10 cellular contexts compared by ENCODE assay signal in genomic region chr20:64056889-64057627, GRCh38. TPM values are rescaled to one million over a fixed set of nuclear protein-coding genes. Genes with fewer than 3 reads are reported as not detected.
DNase-seq lines count a peak whose midpoint lies in the region; ATAC-seq and TF ChIP-seq lines count a peak whose summit lies in the region.
"Had no signal": no experiment of that assay in that cellular context is flagged by ENCODE, and none has a peak within 500 bp of the region (broad histone marks: within the 10 kb centered on the region; RNA-seq: fewer than 3 reads in every experiment).

No MANE protein-coding gene starts in this region.

- H3K4me3 Mint-ChIP-seq in GM23338: no peak overlapping the region
- peak overlapping the region; percentile 78 for H3K4me3 Mint-ChIP-seq in stimulated activated effector memory CD8-positive, alpha-beta T cell treated with anti-CD3 and anti-CD28 coated beads, Interleukin-12 subunit alpha, Interleukin-12 subunit beta, amount 100 ng/mL, for 72 hours

- 52 to 58% methylated on average over 38 to 39 of the region's 39 CpGs for WGBS in esophagus, 2 donors

- no peak for TF ChIP-seq CTCF in GM23338 (conservative IDR thresholded peaks at IDR 0.05; ENCODE audit: low read depth in 2 of 2)

- H3K4me3 ChIP-seq in GM23338 (peak overlapping the region; percentile 35; the same call in 1 of the 2 replicates), SJCRH30 (peak overlapping the region; percentile 24), esophagus (ENCODE audit: low read depth in 1 of 2, low read length in 2 of 2) (no peak overlapping the region)
- H3K4me3 ChIP-seq: hepatocyte had no signal

- peaks cover 19% of the 10 kb centered on the region for H3K27me3 Mint-ChIP-seq in GM23338 (ENCODE audit: insufficient read depth, low read depth, poor library complexity)

- H3K27me3 ChIP-seq in GM23338 (ENCODE audit: insufficient read depth): no peaks in the 10 kb centered on the region
- peaks cover 18% of the 10 kb centered on the region for H3K27me3 ChIP-seq in SJCRH30
- no peaks in the 10 kb centered on the region for H3K27me3 ChIP-seq in esophagus (ENCODE audit: control insufficient read depth in 1 of 2, insufficient read depth in 2 of 2, low read length in 2 of 2)
- H3K27me3 ChIP-seq: hepatocyte had no signal

- peak overlapping the region; percentile 70 for H3K4me2 ChIP-seq in GM23338
- H3K4me2 ChIP-seq: hepatocyte had no signal

- no peaks in the 10 kb centered on the region for H3K36me3 ChIP-seq in GM23338 (ENCODE audit: insufficient read depth)
- H3K36me3 ChIP-seq in SJCRH30: no peaks in the 10 kb centered on the region
- no peaks in the 10 kb centered on the region for H3K36me3 ChIP-seq in esophagus (ENCODE audit: control insufficient read depth in 2 of 2, insufficient read depth in 2 of 2, low read length in 1 of 2)

- DNase-seq in GM23338 (ENCODE audit: low spot score) (peak; percentile 41), SJCRH30 (peak in 1 of 2 experiments; percentile 45), NCI-H69 (lab: John Stamatoyannopoulos, UW) (no peak), AML-193 (lab: John Stamatoyannopoulos, UW) (no peak)
- DNase-seq in stimulated activated effector memory CD8-positive, alpha-beta T cell treated with anti-CD3 and anti-CD28 coated beads, Interleukin-12 subunit alpha, Interleukin-12 subunit beta, amount 100 ng/mL, for 72 hours (ENCODE audit: low spot score in 2 of 2): no peak
- DNase-seq: NCI-H2081 treated with DMSO at 0.1 percent for 48 hours had no signal

- H3K36me3 Mint-ChIP-seq in GM23338 (ENCODE audit: low read depth): no peaks in the 10 kb centered on the region
- H3K36me3 Mint-ChIP-seq in stimulated activated effector memory CD8-positive, alpha-beta T cell treated with anti-CD3 and anti-CD28 coated beads, Interleukin-12 subunit alpha, Interleukin-12 subunit beta, amount 100 ng/mL, for 72 hours: peaks cover 12% of the 10 kb centered on the region

- H3K9me3 Mint-ChIP-seq in GM23338: no peaks in the 10 kb centered on the region
- no peaks in the 10 kb centered on the region for H3K9me3 Mint-ChIP-seq in stimulated activated effector memory CD8-positive, alpha-beta T cell treated with anti-CD3 and anti-CD28 coated beads, Interleukin-12 subunit alpha, Interleukin-12 subunit beta, amount 100 ng/mL, for 72 hours

- H3K9me3 ChIP-seq in SJCRH30 (replicated peaks) (no peaks in the 10 kb centered on the region), esophagus (ENCODE audit: control insufficient read depth in 2 of 2, insufficient read depth in 1 of 2, low read depth in 1 of 2, low read length in 1 of 2) (no peaks in the 10 kb centered on the region)

- H3K9me2 ChIP-seq in GM23338 (ENCODE audit: insufficient read depth): no peaks in the 10 kb centered on the region

- peak overlapping the region; percentile 90 for H2AFZ ChIP-seq in GM23338
- H2AFZ ChIP-seq: hepatocyte had no signal

- peaks cover 7% of the 10 kb centered on the region; the same call in 1 of the 2 replicates for H3K4me1 ChIP-seq in GM23338 (ENCODE audit: insufficient read depth)
- H3K4me1 ChIP-seq in SJCRH30: peaks cover 42% of the 10 kb centered on the region
- peaks cover 5 to 17% of the 10 kb centered on the region in 2 donors for H3K4me1 ChIP-seq in esophagus (ENCODE audit: control insufficient read depth in 2 of 2, insufficient read depth in 2 of 2, low read length in 1 of 2)

- no peak overlapping the region for H3K27ac Mint-ChIP-seq in GM23338
- H3K27ac Mint-ChIP-seq in stimulated activated effector memory CD8-positive, alpha-beta T cell treated with anti-CD3 and anti-CD28 coated beads, Interleukin-12 subunit alpha, Interleukin-12 subunit beta, amount 100 ng/mL, for 72 hours: peak overlapping the region; percentile 82

- H4K20me1 ChIP-seq in GM23338 (replicated peaks; ENCODE audit: insufficient read depth): no peaks in the 10 kb centered on the region

- no peak overlapping the region for H3K27ac ChIP-seq in GM23338 (ENCODE audit: low read depth)
- no peak overlapping the region for H3K27ac ChIP-seq in SJCRH30
- peak overlapping the region; percentile 37 for H3K27ac ChIP-seq in esophagus (ENCODE audit: low read depth in 2 of 2, low read length in 1 of 2)
- H3K27ac ChIP-seq: hepatocyte, HL-60 had no signal

- H3K79me2 ChIP-seq in GM23338 (replicated peaks; ENCODE audit: insufficient read depth): no peaks in the 10 kb centered on the region
- H3K79me2 ChIP-seq: hepatocyte had no signal

- ATAC-seq in GM23338 (peak; percentile 21), GM18861 (IDR thresholded peaks at IDR 0.05; ENCODE audit: unreplicated experiment) (no peak)
- peak; percentile 71 for ATAC-seq in stimulated activated effector memory CD8-positive, alpha-beta T cell treated with anti-CD3 and anti-CD28 coated beads, Interleukin-12 subunit alpha, Interleukin-12 subunit beta, amount 100 ng/mL, for 72 hours

- peaks cover 34% of the 10 kb centered on the region for H3K4me1 Mint-ChIP-seq in GM23338
- peaks cover 41% of the 10 kb centered on the region for H3K4me1 Mint-ChIP-seq in stimulated activated effector memory CD8-positive, alpha-beta T cell treated with anti-CD3 and anti-CD28 coated beads, Interleukin-12 subunit alpha, Interleukin-12 subunit beta, amount 100 ng/mL, for 72 hours

- peaks cover 2% of the 10 kb centered on the region; the same call in 1 of the 2 replicates for H3F3A ChIP-seq in GM23338 (replicated peaks; ENCODE audit: low read depth)

TF ChIP-seq in GM23338, 12 proteins besides CTCF, POLR2A, EP300 and RAD21 (continues in another document):
- TF ChIP-seq STAT1 (IDR thresholded peaks at IDR 0.05; ENCODE audit: unreplicated experiment) (no peak), EZH2phosphoT487 (IDR thresholded peaks at IDR 0.05; ENCODE audit: unreplicated experiment) (no peak), POLR2AphosphoS5 (IDR thresholded peaks at IDR 0.05; ENCODE audit: low read depth) (no peak), ETS1 (IDR thresholded peaks at IDR 0.05) (no peak), ZNF114 (CRISPR knock-in tag; IDR thresholded peaks at IDR 0.05) (no peak), JUNB (IDR thresholded peaks at IDR 0.05; ENCODE audit: unreplicated experiment) (no peak), REST (IDR thresholded peaks at IDR 0.05; ENCODE audit: unreplicated experiment) (no peak), ZNF331 (CRISPR knock-in tag; IDR thresholded peaks at IDR 0.05; ENCODE audit: low read depth) (no peak), EZH2 (IDR thresholded peaks at IDR 0.05; ENCODE audit: low read depth, unreplicated experiment) (no peak), NANOG (IDR thresholded peaks at IDR 0.05; ENCODE audit: borderline replicate concordance) (no peak)

RNA-seq across cellular contexts. Expression of gene TCEA2, which starts 5.9 kb away (rescaled TPM):
- 15.0 and 21.0 TPM in 2 replicates for total RNA-seq in GM23338 (2014; rRNA removed; shearing (Covaris generic))
- polyA plus RNA-seq in GM23338 (2016; fragmentation: Nextera tagmentation; extraction: Ambion mirVana) (54.4 and 58.9 TPM in 2 replicates), esophagus (10 to 100 TPM; 14.8 to 15.3 TPM)
- total RNA-seq in SJCRH30 (2014; rRNA removed; shearing (Covaris generic)): 12.6 and 16.9 TPM in 2 replicates

RNA-seq across cellular contexts. Expression of gene SOX18, which starts 7.6 kb away (rescaled TPM):
- 0.21 TPM in 1 of 2 replicates, not detected in the other for total RNA-seq in GM23338 (2014; rRNA removed; shearing (Covaris generic))
- polyA plus RNA-seq in GM23338 (2016; fragmentation: Nextera tagmentation; extraction: Ambion mirVana) (not detected in 2 replicates), esophagus (1 to 10 TPM; 3.1 to 7.5 TPM)
- 0.13 and 0.14 TPM in 2 replicates for total RNA-seq in SJCRH30 (2014; rRNA removed; shearing (Covaris generic))
- total RNA-seq: hepatocyte had no signal

RNA-seq across cellular contexts. Expression of gene C20orf204, which starts 21.1 kb away (rescaled TPM):
- total RNA-seq in GM23338 (2014; rRNA removed; shearing (Covaris generic)): 0.73 and 0.85 TPM in 2 replicates
- polyA plus RNA-seq in GM23338 (2016; fragmentation: Nextera tagmentation; extraction: Ambion mirVana) (0.68 and 0.82 TPM in 2 replicates), esophagus (under 1 TPM; 0.38 to 0.67 TPM)
- total RNA-seq in SJCRH30 (2014; rRNA removed; shearing (Covaris generic)): 2.0 and 3.0 TPM in 2 replicates

RNA-seq across cellular contexts. Expression of gene RGS19, which starts 22.3 kb away (rescaled TPM):
- 15.0 and 19.7 TPM in 2 replicates for total RNA-seq in GM23338 (2014; rRNA removed; shearing (Covaris generic))
- polyA plus RNA-seq in GM23338 (2016; fragmentation: Nextera tagmentation; extraction: Ambion mirVana) (12.5 and 13.1 TPM in 2 replicates), esophagus (1 to 10 TPM; 5.0 to 8.7 TPM)
- 17.2 and 18.8 TPM in 2 replicates for total RNA-seq in SJCRH30 (2014; rRNA removed; shearing (Covaris generic))

RNA-seq across cellular contexts. Expression of gene OPRL1, which starts 22.8 kb away (rescaled TPM):
- 0.74 and 1.1 TPM in 2 replicates for total RNA-seq in GM23338 (2014; rRNA removed; shearing (Covaris generic))
- 0.24 and 0.27 TPM in 2 replicates for polyA plus RNA-seq in GM23338 (2016; fragmentation: Nextera tagmentation; extraction: Ambion mirVana)
- total RNA-seq in SJCRH30 (2014; rRNA removed; shearing (Covaris generic)): 0.28 and 0.43 TPM in 2 replicates
- under 1 TPM; 0.13 to 0.14 TPM for polyA plus RNA-seq in esophagus

Comparison
In these comparisons a context has a peak if more than half of its experiments do, and no peak if none do; other contexts are left out.
1. H3K27ac ChIP-seq: peak in esophagus (2 of 2); none in GM23338 (single experiment) and SJCRH30 (single experiment).
2. H3K4me3 ChIP-seq: peak in GM23338 (single experiment) and SJCRH30 (single experiment); none in esophagus (0 of 2).